Comparison of ENCODE assay signal across 13 cellular contexts in the genomic region with DNA sequence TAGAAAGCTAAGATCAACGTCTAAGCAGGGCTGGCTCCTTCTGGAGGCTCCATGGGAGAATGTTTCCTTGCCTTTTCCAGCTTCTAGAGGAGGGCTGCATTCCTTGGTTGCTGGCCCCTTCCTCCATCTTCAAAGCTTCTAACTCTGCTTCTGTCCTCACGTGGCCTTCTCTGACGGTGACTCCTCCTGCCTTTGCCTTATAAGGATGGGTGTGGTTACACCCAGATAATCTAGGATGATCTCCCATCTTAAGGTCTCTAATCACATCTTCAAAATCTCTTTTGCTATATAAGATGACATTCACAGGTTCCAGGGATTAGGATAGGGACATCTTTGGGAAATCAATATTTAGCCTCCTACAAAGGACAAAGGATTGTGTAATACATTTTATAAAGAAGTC. TPM values are rescaled to one million over a fixed set of nuclear protein-coding genes. Genes with fewer than 3 reads are reported as not detected.
DNase-seq lines count a peak whose midpoint lies in the region; ATAC-seq, FAIRE-seq and TF ChIP-seq lines count a peak whose summit lies in the region.
"Had no signal": no experiment of that assay in that cellular context is flagged by ENCODE, and none has a peak within 500 bp of the region (broad histone marks: within the 10 kb centered on the region; RNA-seq: fewer than 3 reads in every experiment).

No MANE protein-coding gene starts in this region.

- FAIRE-seq in frontal cortex (lab: Jason Lieb, UNC), result no peak
- FAIRE-seq: endothelial cell of umbilical vein had no signal

- H4K20me1 ChIP-seq in BLaER1 treated with 17β-estradiol and CSF1 and Interleukin-3, amounts not matched to agents 10 nM and 100 nM, result peaks cover 18 to 73% (median 60%) of the 10 kb centered on the region in 11 experiments; a peak in 19 of 22 replicates

- peaks cover 30 to 50% (median 45%) of the 10 kb centered on the region in 10 experiments for H3K4me1 ChIP-seq in BLaER1 treated with 17β-estradiol and CSF1 and Interleukin-3, amounts not matched to agents 10 nM and 100 nM
- H3K4me1 ChIP-seq in HEK293 (ENCODE audit: control insufficient read depth, insufficient read depth, low read length), result no peaks in the 10 kb centered on the region

- H3K9me3 Mint-ChIP-seq in activated T-cell treated with anti-CD3 and anti-CD28 coated beads, Interleukin-2, amount 50 U/mL, for 4 hours, result no peaks in the 10 kb centered on the region
- H3K9me3 Mint-ChIP-seq in naive B cell, result peaks cover 0 to 4% (median 0%) of the 10 kb centered on the region in 7 donors

- peaks cover 27 to 37% (median 33%) of the 10 kb centered on the region in 11 experiments for H3K36me3 ChIP-seq in BLaER1 treated with 17β-estradiol and CSF1 and Interleukin-3, amounts not matched to agents 10 nM and 100 nM
- H3K36me3 ChIP-seq in HEK293 (ENCODE audit: control insufficient read depth in 2 of 2, insufficient read depth in 1 of 2, low read length in 2 of 2), result peaks cover 0 to 46% of the 10 kb centered on the region in 2 experiments; a peak in 2 of 3 replicates

- peak overlapping the region in 5 of 6 donors; percentile 65 to 91 (median 84) for H3K27ac Mint-ChIP-seq in naive B cell

- peak overlapping the region in 8 of 10 experiments; percentile 70 to 84 (median 76); a peak in 10 of 20 replicates for H3K4me3 ChIP-seq in BLaER1 treated with 17β-estradiol and CSF1 and Interleukin-3, amounts not matched to agents 10 nM and 100 nM
- H3K4me3 ChIP-seq in HEK293 (ENCODE audit: low read depth, low read length), result no peak overlapping the region

- H3K9ac ChIP-seq in BLaER1 treated with 17β-estradiol and CSF1 and Interleukin-3, amounts not matched to agents 10 nM and 100 nM, result no peak overlapping the region

- peaks cover 0 to 19% (median 8%) of the 10 kb centered on the region in 11 experiments; a peak in 10 of 22 replicates for H3K9me3 ChIP-seq in BLaER1 treated with 17β-estradiol and CSF1 and Interleukin-3, amounts not matched to agents 10 nM and 100 nM (replicated peaks in 1 of 11)
- H3K9me3 ChIP-seq in HEK293 (ENCODE audit: control insufficient read depth, insufficient read depth, low read depth, low read length), result no peaks in the 10 kb centered on the region
- H3K9me3 ChIP-seq: sigmoid colon had no signal

- POLR2A ChIA-PET in HEK293 (lab: Yijun Ruan, JAX), result no interaction called here

- CTCF ChIA-PET in HEK293 (lab: Yijun Ruan, JAX), result interaction anchor here (0.6 to 2.3 kb wide), 5 partner anchors 43 to 90 kb away, joined by 3 to 7 read pairs (median 3); a partner anchor contains a TSS

- TF ChIP-seq CTCF in HEK293 (tag by site-specific recombination; IDR thresholded peaks at IDR 0.05), result no peak

- H3K4me2 ChIP-seq in BLaER1 treated with 17β-estradiol and CSF1 and Interleukin-3, amounts not matched to agents 10 nM and 100 nM, result peak overlapping the region; percentile 69 to 81 (median 76)

- DNase-seq in activated T-cell treated with anti-CD3 and anti-CD28 coated beads, Interleukin-2, amount 50 U/mL, for 4 hours, result no peak
- no peak for DNase-seq in naive B cell
- DNase-seq in DMS153 treated with DMSO at 0.1 percent for 48 hours (lab: John Stamatoyannopoulos, UW; ENCODE audit: unreplicated experiment), result no peak
- DNase-seq in stimulated activated CD4-positive, alpha-beta T cell treated with anti-CD3 and anti-CD28 coated beads, Interleukin-15, amount 100 ng/mL, for 24 hours, result no peak
- no peak for DNase-seq in frontal cortex (ENCODE audit: low spot score in 2 of 2)
- DNase-seq in NAMALWA (ENCODE audit: low spot score), result no peak
- DNase-seq: midbrain, SIG-M5, sigmoid colon had no signal

- H3K27me3 ChIP-seq in BLaER1 treated with 17β-estradiol and CSF1 and Interleukin-3, amounts not matched to agents 10 nM and 100 nM, result peaks cover 32 to 87% (median 75%) of the 10 kb centered on the region in 11 experiments
- H3K27me3 ChIP-seq: sigmoid colon had no signal

- peaks cover 32% of the 10 kb centered on the region for H3K4me1 Mint-ChIP-seq in activated T-cell treated with anti-CD3 and anti-CD28 coated beads, Interleukin-2, amount 50 U/mL, for 4 hours (ENCODE audit: low read depth)
- peaks cover 32 to 46% (median 34%) of the 10 kb centered on the region in 3 donors for H3K4me1 Mint-ChIP-seq in naive B cell

- H3K4me3 Mint-ChIP-seq in activated T-cell treated with anti-CD3 and anti-CD28 coated beads, Interleukin-2, amount 50 U/mL, for 4 hours, result peak overlapping the region; percentile 87
- H3K4me3 Mint-ChIP-seq in naive B cell, result peak overlapping the region; percentile 86 to 94 (median 90)

- H3K36me3 Mint-ChIP-seq in activated T-cell treated with anti-CD3 and anti-CD28 coated beads, Interleukin-2, amount 50 U/mL, for 4 hours (ENCODE audit: insufficient read depth), result peaks cover 10% of the 10 kb centered on the region
- H3K36me3 Mint-ChIP-seq in naive B cell, result no peaks in the 10 kb centered on the region

- no peak for ATAC-seq in activated T-cell treated with anti-CD3 and anti-CD28 coated beads, Interleukin-2, amount 50 U/mL, for 4 hours
- ATAC-seq in naive B cell (ENCODE audit: low read depth in 2 of 2), result no peak
- ATAC-seq: activated CD4-positive, CD25-positive, alpha-beta regulatory T cell treated with anti-CD3 and anti-CD28 coated beads, Interleukin-2, amount 50 U/mL, for 24 hours had no signal

- H3K27ac ChIP-seq in BLaER1 treated with 17β-estradiol and CSF1 and Interleukin-3, amounts not matched to agents 10 nM and 100 nM, result no peak overlapping the region
- H3K27ac ChIP-seq in HEK293 (ENCODE audit: extremely low read depth, low read depth, low read length), result no peak overlapping the region

- no peaks in the 10 kb centered on the region for H3K27me3 Mint-ChIP-seq in activated T-cell treated with anti-CD3 and anti-CD28 coated beads, Interleukin-2, amount 50 U/mL, for 4 hours (ENCODE audit: low read depth)
- H3K27me3 Mint-ChIP-seq in naive B cell, result no peaks in the 10 kb centered on the region

TF ChIP-seq in HEK293, 187 proteins besides CTCF, POLR2A, EP300 and RAD21:
- TF ChIP-seq ZNF140 (tag by site-specific recombination; IDR thresholded peaks at IDR 0.05) (no peak), ZNF169 (tag by site-specific recombination; IDR thresholded peaks at IDR 0.05) (no peak), SETDB1 (IDR thresholded peaks at IDR 0.05; ENCODE audit: insufficient read length, low read length) (peak; percentile 14), ZNF433 (tag by site-specific recombination; IDR thresholded peaks at IDR 0.05; ENCODE audit: low read depth) (no peak), ZNF274 (IDR thresholded peaks at IDR 0.05; ENCODE audit: low read length) (no peak), ZNF274 (tag by site-specific recombination; IDR thresholded peaks at IDR 0.05; ENCODE audit: borderline replicate concordance) (no peak), ZNF768 (tag by site-specific recombination; IDR thresholded peaks at IDR 0.05) (no peak), KLF7 (tag by site-specific recombination; IDR thresholded peaks at IDR 0.05; ENCODE audit: borderline replicate concordance) (no peak), YY2 (tag by site-specific recombination; IDR thresholded peaks at IDR 0.05) (no peak)
TF ChIP-seq in HEK293: peak in this region for 1.

RNA-seq across cellular contexts. Expression of a gene that starts 1.6 kb away (rescaled TPM):
- total RNA-seq in activated T-cell treated with anti-CD3 and anti-CD28 coated beads, Interleukin-2, amount 50 U/mL, for 4 hours, result 10 to 100 TPM; 38.6 to 46.9 (median 39.1) TPM
- polyA plus RNA-seq in naive B cell (ENCODE audit: low read depth in 6 of 6), result 10 to 100 TPM; 31.9 to 88.0 (median 69.7) TPM
- total RNA-seq in frontal cortex, result 21.2 TPM

RNA-seq across cellular contexts. Expression of a gene that starts 49.7 kb away (rescaled TPM):
- under 1 TPM; 0.11 to 0.42 (median 0.33) TPM for total RNA-seq in activated T-cell treated with anti-CD3 and anti-CD28 coated beads, Interleukin-2, amount 50 U/mL, for 4 hours
- polyA plus RNA-seq in naive B cell (ENCODE audit: low read depth in 6 of 6), result not detected
- 2.9 TPM for total RNA-seq in frontal cortex
- total RNA-seq: endothelial cell of umbilical vein, sigmoid colon had no signal
